In the genomic region with DNA sequence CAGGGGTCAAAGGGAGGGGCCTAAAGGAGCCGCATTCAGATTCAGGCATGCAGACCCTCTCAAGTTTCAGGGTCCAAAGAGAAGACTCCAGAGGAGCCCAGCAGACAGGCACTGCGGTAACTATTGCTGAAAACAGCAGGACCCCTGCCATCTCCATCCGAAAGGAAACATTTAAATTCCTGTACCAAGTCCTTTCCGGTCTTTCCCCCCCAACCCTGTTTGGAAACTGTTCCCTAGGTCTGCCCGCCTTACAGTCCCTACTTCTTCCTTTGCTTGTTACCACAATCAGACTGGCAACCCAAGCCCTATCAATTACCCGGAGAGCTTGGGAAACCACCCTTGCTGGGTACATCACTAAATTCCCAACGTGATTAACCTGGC, we compare ENCODE assay signal across 33 cellular contexts.
DNase-seq lines count a peak whose midpoint lies in the region; ATAC-seq and TF ChIP-seq lines count a peak whose summit lies in the region.
"Had no signal": no experiment of that assay in that cellular context is flagged by ENCODE, and none has a peak within 500 bp of the region (broad histone marks: within the 10 kb centered on the region; RNA-seq: fewer than 3 reads in every experiment).

No MANE protein-coding gene starts in this region.

- POLR2A ChIA-PET in CD4-positive, alpha-beta T cell (lab: Charles Lee): interaction anchor here (1.3 to 1.9 kb wide), 2 partner anchors 14 to 34 kb away, joined by 4 to 6 read pairs; no protein-coding TSS in a partner anchor

- no peaks in the 10 kb centered on the region for H3K9me3 ChIP-seq in CD4-positive, alpha-beta T cell (ENCODE audit: control insufficient read depth, low read length)
- H3K9me3 ChIP-seq in HUES48 (ENCODE audit: control insufficient read depth, insufficient read depth, low read length): no peaks in the 10 kb centered on the region
- H3K9me3 ChIP-seq in endodermal cell (ENCODE audit: control insufficient read depth, low read length): no peaks in the 10 kb centered on the region
- no peaks in the 10 kb centered on the region for H3K9me3 ChIP-seq in ascending aorta
- H3K9me3 ChIP-seq: esophagus squamous epithelium, lower lobe of right lung, mucosa of descending colon, spleen had no signal

- H3K27ac ChIP-seq in CD4-positive, alpha-beta T cell (ENCODE audit: low read depth, low read length): no peak overlapping the region
- H3K27ac ChIP-seq in HUES48 (ENCODE audit: low read depth, low read length): peak overlapping the region; percentile 95
- peak overlapping the region; percentile 21 for H3K27ac ChIP-seq in endodermal cell (ENCODE audit: low read depth, low read length)
- no peak overlapping the region for H3K27ac ChIP-seq in ascending aorta
- H3K27ac ChIP-seq: coronary artery, esophagus squamous epithelium, KMS-11, lower lobe of right lung, spleen, WERI-Rb-1 had no signal

- H3K36me3 ChIP-seq in HUES48 (ENCODE audit: control insufficient read depth, insufficient read depth, low read length) (peaks cover 4% of the 10 kb centered on the region; the same call in 1 of the 2 replicates), endodermal cell (ENCODE audit: control insufficient read depth, insufficient read depth, low read length) (no peaks in the 10 kb centered on the region), ascending aorta (peaks cover 4 to 13% of the 10 kb centered on the region in 2 donors)

- no peak for TF ChIP-seq CTCF in CD4-positive, alpha-beta T cell (IDR thresholded peaks at IDR 0.05)
- no peak for TF ChIP-seq CTCF in endodermal cell (conservative IDR thresholded peaks at IDR 0.05)
- no peak for TF ChIP-seq CTCF in ascending aorta (IDR thresholded peaks at IDR 0.05)

- H3K4me3 ChIP-seq in HUES48 (ENCODE audit: low read depth, low read length): peak overlapping the region; percentile 41
- no peak overlapping the region for H3K4me3 ChIP-seq in endodermal cell (ENCODE audit: low read length)
- no peak overlapping the region for H3K4me3 ChIP-seq in ascending aorta
- H3K4me3 ChIP-seq: coronary artery, esophagus squamous epithelium, lower lobe of right lung, mucosa of descending colon, spleen had no signal

- DNase-seq in CD4-positive, alpha-beta T cell: no peak
- DNase-seq in endodermal cell: peak; percentile 94
- DNase-seq in left kidney (ENCODE audit: low read depth, low spot score): peak; percentile 77
- DNase-seq in DMS153 treated with DMSO at 0.1 percent for 48 hours (lab: John Stamatoyannopoulos, UW; ENCODE audit: unreplicated experiment): no peak
- DNase-seq in NCI-H1694 treated with DMSO at 0.1 percent for 48 hours (lab: John Stamatoyannopoulos, UW): no peak
- no peak for DNase-seq in ascending aorta (ENCODE audit: low spot score in 2 of 2)
- DNase-seq: activated CD4-positive, alpha-beta T cell treated with anti-CD3 and anti-CD28 coated beads, Interleukin-2, amount 50 U/mL, for 1 hour; activated naive CD4-positive, alpha-beta T cell treated with Interleukin-2 at 50 U/mL for 16 hours; activated T-cell treated with anti-CD3 and anti-CD28 coated beads, Interleukin-2, amount 50 U/mL, for 72 hours; CD8-positive, alpha-beta memory T cell; DMS153; esophagus squamous epithelium; foreskin melanocyte; GF-D8; HCEC 1CT; lower lobe of right lung; mucosa of descending colon; MV-4-11; NCI-H1436 treated with DMSO at 0.1 percent for 48 hours; NCI-H2171 treated with DMSO at 0.1 percent for 48 hours; NCI-H526; SHP77; spleen; stimulated activated CD4-positive, alpha-beta T cell treated with anti-CD3 and anti-CD28 coated beads, Interleukin-2, amount 100 ng/mL, for 48 hours; T-helper 9 cell; WERI-Rb-1 had no signal

- H3K4me3 Mint-ChIP-seq in CD4-positive, alpha-beta T cell: no peak overlapping the region
- H3K4me3 Mint-ChIP-seq in endodermal cell: peak overlapping the region; percentile 36
- H3K4me3 Mint-ChIP-seq: activated T-cell treated with anti-CD3 and anti-CD28 coated beads, Interleukin-2, amount 50 U/mL, for 72 hours; type B pancreatic cell had no signal

- H3K27me3 ChIP-seq in CD4-positive, alpha-beta T cell (ENCODE audit: control insufficient read depth, insufficient read depth, low read length): no peaks in the 10 kb centered on the region
- no peaks in the 10 kb centered on the region for H3K27me3 ChIP-seq in HUES48 (ENCODE audit: control insufficient read depth, insufficient read depth, low read length)
- no peaks in the 10 kb centered on the region for H3K27me3 ChIP-seq in endodermal cell (ENCODE audit: control insufficient read depth, insufficient read depth, low read length, poor library complexity, severe bottlenecking)
- no peaks in the 10 kb centered on the region for H3K27me3 ChIP-seq in ascending aorta
- H3K27me3 ChIP-seq: esophagus squamous epithelium, spleen had no signal

- peak overlapping the region; percentile 44 for H3K27ac Mint-ChIP-seq in CD4-positive, alpha-beta T cell
- peak overlapping the region; percentile 72 for H3K27ac Mint-ChIP-seq in endodermal cell
- H3K27ac Mint-ChIP-seq: activated T-cell treated with anti-CD3 and anti-CD28 coated beads, Interleukin-2, amount 50 U/mL, for 72 hours had no signal

- WGBS in endodermal cell (ENCODE audit: insufficient coverage in 1 of 2, insufficient read length in 1 of 2), 2 experiments: 17 to 20% methylated on average over 6 to 7 of the region's 7 CpGs

- no peaks in the 10 kb centered on the region for H3K9me3 Mint-ChIP-seq in CD4-positive, alpha-beta T cell
- no peaks in the 10 kb centered on the region for H3K9me3 Mint-ChIP-seq in endodermal cell
- H3K9me3 Mint-ChIP-seq: activated T-cell treated with anti-CD3 and anti-CD28 coated beads, Interleukin-2, amount 50 U/mL, for 72 hours; CD8-positive, alpha-beta memory T cell; type B pancreatic cell had no signal

- peaks cover 65% of the 10 kb centered on the region for H3K36me3 Mint-ChIP-seq in CD4-positive, alpha-beta T cell (ENCODE audit: low read depth)
- peaks cover 2% of the 10 kb centered on the region for H3K36me3 Mint-ChIP-seq in endodermal cell (ENCODE audit: low read depth)

- H3K4me1 ChIP-seq in HUES48 (ENCODE audit: control insufficient read depth, insufficient read depth, low read length) (peaks cover 49% of the 10 kb centered on the region), endodermal cell (ENCODE audit: control insufficient read depth, insufficient read depth, low read length) (peaks cover 39% of the 10 kb centered on the region), ascending aorta (peaks cover 6 to 9% of the 10 kb centered on the region in 2 donors)

- H3K27me3 Mint-ChIP-seq in CD4-positive, alpha-beta T cell: no peaks in the 10 kb centered on the region
- no peaks in the 10 kb centered on the region for H3K27me3 Mint-ChIP-seq in endodermal cell (ENCODE audit: insufficient read depth)
- H3K27me3 Mint-ChIP-seq: CD8-positive, alpha-beta memory T cell; type B pancreatic cell had no signal

- CTCF ChIA-PET in CD4-positive, alpha-beta T cell (lab: Charles Lee): no interaction called here

- intact Hi-C loops in CD4-positive, alpha-beta T cell (cut with DNase I, micrococcal nuclease): loop anchor here in 1 of 2 experiments (10.0 kb wide), 1 partner anchor 55 kb away; no protein-coding TSS in a partner anchor
- intact Hi-C loops in ascending aorta (cut with DNase I): loop anchor here (5.0 kb wide), 1 partner anchor 83 kb away; the partner anchor contains the start of gene DNMT3A

- H3K9ac ChIP-seq in HUES48 (ENCODE audit: low read depth, low read length): peak overlapping the region; percentile 30
- no peak overlapping the region for H3K9ac ChIP-seq in endodermal cell (ENCODE audit: extremely low read depth, low read length, poor library complexity, severe bottlenecking)
- H3K9ac ChIP-seq: KMS-11 had no signal

- H3K4me1 Mint-ChIP-seq in CD4-positive, alpha-beta T cell (ENCODE audit: low read depth): peaks cover 16% of the 10 kb centered on the region
- H3K4me1 Mint-ChIP-seq in endodermal cell: peaks cover 70% of the 10 kb centered on the region

- no peak for ATAC-seq in CD4-positive, alpha-beta T cell (ENCODE audit: poor library complexity)
- ATAC-seq in GM21360 (IDR thresholded peaks at IDR 0.05; ENCODE audit: unreplicated experiment): no peak
- ATAC-seq: activated T-cell treated with anti-CD3 and anti-CD28 coated beads, Interleukin-2, amount 50 U/mL, for 72 hours; lower lobe of right lung; mucosa of descending colon; Panc1; right cardiac atrium had no signal

Comparison
In these comparisons a context has a peak if more than half of its experiments do, and no peak if none do; other contexts are left out.
1. DNase-seq: peak in endodermal cell (single experiment) and left kidney (single experiment); none in CD4-positive, alpha-beta T cell (0 of 10), DMS153 treated with DMSO at 0.1 percent for 48 hours (single experiment), NCI-H1694 treated with DMSO at 0.1 percent for 48 hours (single experiment) and ascending aorta (0 of 2).
2. H3K27ac ChIP-seq: peak in HUES48 (single experiment) and endodermal cell (single experiment); none in CD4-positive, alpha-beta T cell (single experiment) and ascending aorta (0 of 2).